1 cellular context compared by ENCODE assay signal in genomic region chr2:121199281-121200010, GRCh38.
TF ChIP-seq lines count a peak whose summit lies in the region.

No MANE protein-coding gene starts in this region.

TF ChIP-seq in GM23338, 12 proteins besides CTCF, POLR2A, EP300 and RAD21 (continued from another document):
- TF ChIP-seq ETS1 (IDR thresholded peaks at IDR 0.05): no peak
- no peak for TF ChIP-seq STAT1 (IDR thresholded peaks at IDR 0.05; ENCODE audit: unreplicated experiment)
- no peak for TF ChIP-seq ZNF331 (CRISPR knock-in tag; IDR thresholded peaks at IDR 0.05; ENCODE audit: low read depth)
- TF ChIP-seq ZNF462 (CRISPR knock-in tag; IDR thresholded peaks at IDR 0.05): no peak
- no peak for TF ChIP-seq EZH2 (IDR thresholded peaks at IDR 0.05; ENCODE audit: low read depth, unreplicated experiment)
- TF ChIP-seq POLR2AphosphoS5 (IDR thresholded peaks at IDR 0.05; ENCODE audit: low read depth): no peak
- TF ChIP-seq NANOG (IDR thresholded peaks at IDR 0.05; ENCODE audit: borderline replicate concordance): no peak
